40 cellular contexts compared by ENCODE assay signal in genomic region chr15:54528021-54528420, GRCh38.
"Had no signal": no experiment of that assay in that cellular context is flagged by ENCODE, and none has a peak within 500 bp of the region (broad histone marks: within the 10 kb centered on the region; RNA-seq: fewer than 3 reads in every experiment).

No MANE protein-coding gene starts in this region.

- H3K27me3 ChIP-seq: adrenal gland, ascending aorta, body of pancreas, brain microvascular endothelial cell, breast epithelium, cardiac muscle cell had no signal

- H3K27ac Mint-ChIP-seq: activated naive CD4-positive, alpha-beta T cell treated with anti-CD3 and anti-CD28 coated beads for 36 hours; activated naive CD4-positive, alpha-beta T cell treated with anti-CD3 and anti-CD28 coated beads, Interleukin-2, amount 10 ng/mL, durations not matched to agents 7 days and 5 days; activated naive CD4-positive, alpha-beta T cell treated with anti-CD3 and anti-CD28 coated beads, Interleukin-2, amount 50 U/mL, for 24 hours; activated naive CD4-positive, alpha-beta T cell treated with anti-CD3 and anti-CD28 coated beads, Interleukin-2, amount 50 U/mL, for 72 hours; activated naive CD8-positive, alpha-beta T cell; activated naive CD8-positive, alpha-beta T cell treated with anti-CD3 and anti-CD28 coated beads for 36 hours; activated naive CD8-positive, alpha-beta T cell treated with anti-CD3 and anti-CD28 coated beads, Interleukin-2, amount 10 ng/mL, durations not matched to agents 7 days and 5 days; activated naive CD8-positive, alpha-beta T cell treated with anti-CD3 and anti-CD28 coated beads, Interleukin-2, amount 50 U/mL, for 24 hours; activated T-cell treated with anti-CD3 and anti-CD28 coated beads, Interleukin-2, amount 50 U/mL, for 24 hours; activated T-cell treated with anti-CD3 and anti-CD28 coated beads, Interleukin-2, amount 50 U/mL, for 72 hours; activated T-helper 1 cell treated with anti-CD3 and anti-CD28 coated beads, Interleukin-12 subunit alpha, Interleukin-12 subunit beta, Interleukin-2, Interleukin-4 antibody, amounts not matched to agents 30 ng/mL and 10 ng/mL and 1 ng/mL, durations not matched to agents 14 hours and 24 hours and 36 hours; activated T-helper 17 cell treated with anti-CD3 and anti-CD28 coated beads, Interleukin-2, amount 50 U/mL, for 72 hours; activated T-helper 2 cell treated with anti-CD3 and anti-CD28 coated beads, Interferon-gamma antibody, Interleukin-2, Interleukin-4, amounts not matched to agents 10 μg/mL and 5 μg/mL and 100 μg/mL, durations not matched to agents 14 hours and 24 hours and 36 hours; brain had no signal

- H3K9me3 ChIP-seq: adrenal gland, ascending aorta, body of pancreas, breast epithelium had no signal

- ATAC-seq: activated naive CD4-positive, alpha-beta T cell treated with anti-CD3 and anti-CD28 coated beads, Interleukin-2, amount 50 U/mL, for 72 hours; activated naive CD8-positive, alpha-beta T cell treated with anti-CD3 and anti-CD28 coated beads, Interleukin-2, amount 50 U/mL, for 24 hours; activated T-cell treated with anti-CD3 and anti-CD28 coated beads, Interleukin-2, amount 50 U/mL, for 4 hours; activated T-cell treated with anti-CD3 and anti-CD28 coated beads, Interleukin-2, amount 50 U/mL, for 72 hours; activated T-helper 17 cell treated with anti-CD3 and anti-CD28 coated beads, Interleukin-2, amount 50 U/mL, for 72 hours; body of pancreas had no signal

- H3K4me3 ChIP-seq: adrenal gland, ascending aorta, body of pancreas, breast epithelium, cardiac muscle cell had no signal

- H3K4me1 Mint-ChIP-seq: activated naive CD4-positive, alpha-beta T cell treated with anti-CD3 and anti-CD28 coated beads, Interleukin-2, amount 10 ng/mL, durations not matched to agents 7 days and 5 days; activated naive CD4-positive, alpha-beta T cell treated with anti-CD3 and anti-CD28 coated beads, Interleukin-2, amount 50 U/mL, for 24 hours; activated naive CD8-positive, alpha-beta T cell treated with anti-CD3 and anti-CD28 coated beads for 36 hours; activated naive CD8-positive, alpha-beta T cell treated with anti-CD3 and anti-CD28 coated beads, Interleukin-2, amount 10 ng/mL, durations not matched to agents 7 days and 5 days; activated naive CD8-positive, alpha-beta T cell treated with anti-CD3 and anti-CD28 coated beads, Interleukin-2, amount 50 U/mL, for 24 hours; activated T-helper 17 cell treated with anti-CD3 and anti-CD28 coated beads, Interleukin-2, amount 50 U/mL, for 72 hours; brain; central memory CD8-positive, alpha-beta T cell had no signal

- FAIRE-seq: astrocyte, bronchial epithelial cell had no signal

- H3K4me3 Mint-ChIP-seq: activated naive CD4-positive, alpha-beta T cell treated with anti-CD3 and anti-CD28 coated beads for 36 hours; activated naive CD4-positive, alpha-beta T cell treated with anti-CD3 and anti-CD28 coated beads, Interleukin-2, amount 10 ng/mL, durations not matched to agents 7 days and 5 days; activated naive CD4-positive, alpha-beta T cell treated with anti-CD3 and anti-CD28 coated beads, Interleukin-2, amount 50 U/mL, for 24 hours; activated naive CD8-positive, alpha-beta T cell; activated naive CD8-positive, alpha-beta T cell treated with anti-CD3 and anti-CD28 coated beads for 36 hours; activated naive CD8-positive, alpha-beta T cell treated with anti-CD3 and anti-CD28 coated beads, Interleukin-2, amount 10 ng/mL, durations not matched to agents 7 days and 5 days; activated naive CD8-positive, alpha-beta T cell treated with anti-CD3 and anti-CD28 coated beads, Interleukin-2, amount 50 U/mL, for 24 hours; activated T-cell treated with anti-CD3 and anti-CD28 coated beads, Interleukin-2, amount 50 U/mL, for 24 hours; activated T-cell treated with anti-CD3 and anti-CD28 coated beads, Interleukin-2, amount 50 U/mL, for 4 hours; activated T-cell treated with anti-CD3 and anti-CD28 coated beads, Interleukin-2, amount 50 U/mL, for 72 hours; activated T-helper 1 cell treated with anti-CD3 and anti-CD28 coated beads, Interleukin-12 subunit alpha, Interleukin-12 subunit beta, Interleukin-2, Interleukin-4 antibody, amounts not matched to agents 30 ng/mL and 10 ng/mL and 1 ng/mL, durations not matched to agents 14 hours and 24 hours and 36 hours; activated T-helper 17 cell treated with anti-CD3 and anti-CD28 coated beads, Interleukin-2, amount 50 U/mL, for 72 hours; brain; central memory CD8-positive, alpha-beta T cell had no signal

- DNase-seq: activated effector memory CD4-positive, alpha-beta T cell treated with anti-CD3 and anti-CD28 coated beads, Interleukin-2, amount 50 U/mL, for 16 hours; activated effector memory CD4-positive, alpha-beta T cell treated with Interleukin-2 at 50 U/mL for 16 hours; activated gamma-delta T cell; activated gamma-delta T cell treated with Interleukin-2 at 50 U/mL for 16 hours; activated naive CD4-positive, alpha-beta T cell; activated naive CD4-positive, alpha-beta T cell treated with anti-CD3 and anti-CD28 coated beads for 36 hours; activated naive CD4-positive, alpha-beta T cell treated with anti-CD3 and anti-CD28 coated beads, Interleukin-2, amount 10 ng/mL, durations not matched to agents 7 days and 5 days; activated naive CD4-positive, alpha-beta T cell treated with anti-CD3 and anti-CD28 coated beads, Interleukin-2, amount 50 U/mL, for 16 hours; activated naive CD4-positive, alpha-beta T cell treated with Interleukin-2 at 50 U/mL for 16 hours; activated naive CD8-positive, alpha-beta T cell treated with anti-CD3 and anti-CD28 coated beads for 36 hours; activated naive CD8-positive, alpha-beta T cell treated with anti-CD3 and anti-CD28 coated beads, Interleukin-2, amount 10 ng/mL, durations not matched to agents 7 days and 5 days; activated naive CD8-positive, alpha-beta T cell treated with anti-CD3 and anti-CD28 coated beads, Interleukin-2, amount 50 U/mL, for 24 hours; activated T-cell treated with anti-CD3 and anti-CD28 coated beads, Interleukin-2, amount 50 U/mL, for 1 hour; activated T-cell treated with anti-CD3 and anti-CD28 coated beads, Interleukin-2, amount 50 U/mL, for 24 hours; activated T-cell treated with anti-CD3 and anti-CD28 coated beads, Interleukin-2, amount 50 U/mL, for 4 hours; activated T-cell treated with anti-CD3 and anti-CD28 coated beads, Interleukin-2, amount 50 U/mL, for 48 hours; activated T-cell treated with anti-CD3 and anti-CD28 coated beads, Interleukin-2, amount 50 U/mL, for 72 hours; adrenal gland; amniotic stem cell; amygdala; anterior cingulate cortex; aorta; body of pancreas; brain microvascular endothelial cell; caudate nucleus; central memory CD4-positive, alpha-beta T cell; cerebellar nuclear complex had no signal

- H3K9me3 Mint-ChIP-seq: activated naive CD4-positive, alpha-beta T cell treated with anti-CD3 and anti-CD28 coated beads for 36 hours; activated naive CD4-positive, alpha-beta T cell treated with anti-CD3 and anti-CD28 coated beads, Interleukin-2, amount 10 ng/mL, durations not matched to agents 7 days and 5 days; activated naive CD4-positive, alpha-beta T cell treated with anti-CD3 and anti-CD28 coated beads, Interleukin-2, amount 50 U/mL, for 24 hours; activated naive CD4-positive, alpha-beta T cell treated with anti-CD3 and anti-CD28 coated beads, Interleukin-2, amount 50 U/mL, for 72 hours; activated naive CD8-positive, alpha-beta T cell treated with anti-CD3 and anti-CD28 coated beads for 36 hours; activated naive CD8-positive, alpha-beta T cell treated with anti-CD3 and anti-CD28 coated beads, Interleukin-2, amount 10 ng/mL, durations not matched to agents 7 days and 5 days; activated naive CD8-positive, alpha-beta T cell treated with anti-CD3 and anti-CD28 coated beads, Interleukin-2, amount 50 U/mL, for 24 hours; activated T-cell treated with anti-CD3 and anti-CD28 coated beads, Interleukin-2, amount 50 U/mL, for 24 hours; activated T-cell treated with anti-CD3 and anti-CD28 coated beads, Interleukin-2, amount 50 U/mL, for 4 hours; activated T-helper 1 cell treated with anti-CD3 and anti-CD28 coated beads, Interleukin-12 subunit alpha, Interleukin-12 subunit beta, Interleukin-2, Interleukin-4 antibody, amounts not matched to agents 30 ng/mL and 10 ng/mL and 1 ng/mL, durations not matched to agents 14 hours and 24 hours and 36 hours; activated T-helper 2 cell treated with anti-CD3 and anti-CD28 coated beads, Interferon-gamma antibody, Interleukin-2, Interleukin-4, amounts not matched to agents 10 μg/mL and 5 μg/mL and 100 μg/mL, durations not matched to agents 14 hours and 24 hours and 36 hours had no signal

- H3K36me3 ChIP-seq: adrenal gland, ascending aorta, brain microvascular endothelial cell, breast epithelium, cardiac muscle cell had no signal

- H3K36me3 Mint-ChIP-seq: activated naive CD4-positive, alpha-beta T cell treated with anti-CD3 and anti-CD28 coated beads, Interleukin-2, amount 10 ng/mL, durations not matched to agents 7 days and 5 days; activated naive CD4-positive, alpha-beta T cell treated with anti-CD3 and anti-CD28 coated beads, Interleukin-2, amount 50 U/mL, for 24 hours; activated naive CD4-positive, alpha-beta T cell treated with anti-CD3 and anti-CD28 coated beads, Interleukin-2, amount 50 U/mL, for 72 hours; activated naive CD8-positive, alpha-beta T cell; activated naive CD8-positive, alpha-beta T cell treated with anti-CD3 and anti-CD28 coated beads for 36 hours; activated naive CD8-positive, alpha-beta T cell treated with anti-CD3 and anti-CD28 coated beads, Interleukin-2, amount 10 ng/mL, durations not matched to agents 7 days and 5 days; brain had no signal

- H3K27me3 Mint-ChIP-seq: activated naive CD4-positive, alpha-beta T cell treated with anti-CD3 and anti-CD28 coated beads, Interleukin-2, amount 10 ng/mL, durations not matched to agents 7 days and 5 days; activated naive CD8-positive, alpha-beta T cell; activated naive CD8-positive, alpha-beta T cell treated with anti-CD3 and anti-CD28 coated beads, Interleukin-2, amount 10 ng/mL, durations not matched to agents 7 days and 5 days; activated naive CD8-positive, alpha-beta T cell treated with anti-CD3 and anti-CD28 coated beads, Interleukin-2, amount 50 U/mL, for 24 hours; brain; central memory CD8-positive, alpha-beta T cell had no signal

- H3K27ac ChIP-seq: adrenal gland, ascending aorta, body of pancreas, brain microvascular endothelial cell, breast epithelium, cardiac muscle cell had no signal

- H3K4me1 ChIP-seq: adrenal gland, ascending aorta, body of pancreas, breast epithelium had no signal
